8 cellular contexts compared by ENCODE assay signal in the genomic region with DNA sequence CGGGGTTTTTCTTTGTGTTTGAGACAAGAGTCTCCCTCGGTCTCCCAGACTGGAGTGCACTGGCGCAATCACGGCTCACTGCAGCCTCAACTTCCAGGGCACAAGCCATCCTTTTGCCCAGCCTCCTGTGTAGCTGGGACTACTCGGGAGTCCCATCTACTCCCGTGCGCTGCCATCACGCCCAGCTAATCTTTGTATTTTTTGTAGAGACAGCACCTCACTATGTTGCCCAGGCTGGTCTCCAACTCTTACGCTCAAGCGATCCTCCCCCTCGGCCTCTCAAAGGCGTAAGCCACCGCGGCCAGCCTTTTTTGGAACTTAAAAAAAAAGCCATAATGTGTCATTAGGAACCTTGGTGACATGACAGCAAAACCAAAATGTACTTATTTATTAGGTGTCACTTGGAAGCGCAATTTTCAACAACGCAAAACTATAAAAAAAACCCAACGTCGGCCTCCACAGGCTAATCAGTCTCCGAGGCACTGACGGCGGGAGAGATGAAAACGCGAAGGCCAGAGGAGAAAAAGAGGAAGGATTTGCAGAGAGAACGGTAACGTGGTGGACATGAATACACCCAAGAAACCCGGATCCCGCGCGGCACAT. TPM values are rescaled to one million over a fixed set of nuclear protein-coding genes. Genes with fewer than 3 reads are reported as not detected.
DNase-seq lines count a peak whose midpoint lies in the region; ATAC-seq and TF ChIP-seq lines count a peak whose summit lies in the region.

No MANE protein-coding gene starts in this region.

- DNase-seq in NCI-H2171 treated with DMSO at 0.1 percent for 48 hours (lab: John Stamatoyannopoulos, UW): peak; percentile 27
- DNase-seq in NCI-H2171 (lab: John Stamatoyannopoulos, UW): no peak
- DNase-seq in T-helper 17 cell: peak in 2 of 3 donors; percentile 6 to 9
- DNase-seq in colonic mucosa: peak; percentile 46
- DNase-seq in mesendoderm: peak; percentile 38
- no peak for DNase-seq in DMS114 treated with DMSO at 0.1 percent for 48 hours (lab: John Stamatoyannopoulos, UW; ENCODE audit: unreplicated experiment)

- peak overlapping the region; percentile 96 for H3K23ac ChIP-seq in mesendoderm (ENCODE audit: low read length)

- peak overlapping the region; percentile 91 for H3K18ac ChIP-seq in mesendoderm (ENCODE audit: low read length)

- no peak for TF ChIP-seq CTCF in colonic mucosa (IDR thresholded peaks at IDR 0.05)

- H3K4ac ChIP-seq in mesendoderm (ENCODE audit: low read depth, low read length): peak overlapping the region; percentile 99

- H3K27ac ChIP-seq in colonic mucosa (peak overlapping the region; percentile 98), mesendoderm (ENCODE audit: low read depth, low read length) (peak overlapping the region; percentile 92), stomach smooth muscle (ENCODE audit: low read length) (peak overlapping the region; percentile 98)

- peak overlapping the region; percentile 99 for H3K4me3 Mint-ChIP-seq in T-helper 17 cell

- peak overlapping the region; percentile 51 for H2BK5ac ChIP-seq in mesendoderm (ENCODE audit: low read length)

- H3K27me3 Mint-ChIP-seq in T-helper 17 cell: no peaks in the 10 kb centered on the region

- peaks cover 4% of the 10 kb centered on the region for H3K36me3 Mint-ChIP-seq in T-helper 17 cell (ENCODE audit: low read depth)

- peak overlapping the region; percentile 5 for H2BK120ac ChIP-seq in mesendoderm (ENCODE audit: low read depth, low read length)

- ATAC-seq in T-helper 17 cell (peak; percentile 5), GM18868 (IDR thresholded peaks at IDR 0.05; ENCODE audit: unreplicated experiment) (no peak)

- peaks cover 40% of the 10 kb centered on the region for H3K4me1 Mint-ChIP-seq in T-helper 17 cell

- H3K27ac Mint-ChIP-seq in T-helper 17 cell: peak overlapping the region; percentile 94

- H3K27me3 ChIP-seq in colonic mucosa (no peaks in the 10 kb centered on the region), mesendoderm (ENCODE audit: insufficient read depth, low read length, poor library complexity) (no peaks in the 10 kb centered on the region), stomach smooth muscle (ENCODE audit: control insufficient read depth in 1 of 2, insufficient read depth in 2 of 2, low read length in 2 of 2) (no peaks in the 10 kb centered on the region)

- H3K4me2 ChIP-seq in mesendoderm (ENCODE audit: low read length): peak overlapping the region; percentile 78

- intact Hi-C loops in colonic mucosa (cut with DNase I): no loop called here

- peak overlapping the region; percentile 81 for H4K8ac ChIP-seq in mesendoderm (ENCODE audit: low read depth, low read length)

- WGBS in mesendoderm (ENCODE audit: extremely low coverage, insufficient coverage, low lambda C conversion rate): no CpG with 5 or more reads among the region's 29 CpGs

- peaks cover 41% of the 10 kb centered on the region for H3K79me2 ChIP-seq in mesendoderm (ENCODE audit: control insufficient read depth, insufficient read depth, low read length)

- peak overlapping the region; percentile 78 for H4K5ac ChIP-seq in mesendoderm (ENCODE audit: low read length)

- no peaks in the 10 kb centered on the region for H3K36me3 ChIP-seq in colonic mucosa
- no peaks in the 10 kb centered on the region for H3K36me3 ChIP-seq in mesendoderm (ENCODE audit: control insufficient read depth, insufficient read depth, low read length)
- H3K36me3 ChIP-seq in stomach smooth muscle (ENCODE audit: control insufficient read depth in 2 of 2, insufficient read depth in 2 of 2, low read length in 2 of 2): no peaks in the 10 kb centered on the region

- peaks cover 2% of the 10 kb centered on the region for H3K79me1 ChIP-seq in mesendoderm (ENCODE audit: low read length)

- H3K9me3 ChIP-seq in T-helper 17 cell (ENCODE audit: control insufficient read depth, low read length, poor library complexity, severe bottlenecking): no peaks in the 10 kb centered on the region
- H3K9me3 ChIP-seq in colonic mucosa: no peaks in the 10 kb centered on the region
- H3K9me3 ChIP-seq in stomach smooth muscle (ENCODE audit: control insufficient read depth in 2 of 2, low read length in 2 of 2): no peaks in the 10 kb centered on the region

- H3K9ac ChIP-seq in colonic mucosa (ENCODE audit: low read depth in 2 of 2, low read length in 2 of 2) (peak overlapping the region; percentile 63 to 97), mesendoderm (ENCODE audit: low read length) (peak overlapping the region; percentile 96), stomach smooth muscle (ENCODE audit: low read length in 2 of 2) (peak overlapping the region; percentile 99 to 100)

- peak overlapping the region; percentile 99 for H3K56ac ChIP-seq in mesendoderm (ENCODE audit: low read length)

- H3K4me3 ChIP-seq in colonic mucosa: peak overlapping the region; percentile 77
- peak overlapping the region; percentile 85 for H3K4me3 ChIP-seq in mesendoderm (ENCODE audit: low read length)
- peak overlapping the region; percentile 93 to 95 for H3K4me3 ChIP-seq in stomach smooth muscle (ENCODE audit: low read length in 2 of 2)

- peak overlapping the region; percentile 93 for H2AK5ac ChIP-seq in mesendoderm (ENCODE audit: low read length)

- no peak overlapping the region for H2BK15ac ChIP-seq in mesendoderm (replicated peaks; ENCODE audit: low read depth)

- H3K4me1 ChIP-seq in colonic mucosa (peaks cover 5% of the 10 kb centered on the region), mesendoderm (ENCODE audit: control insufficient read depth, low read depth, low read length) (no peaks in the 10 kb centered on the region), stomach smooth muscle (ENCODE audit: control insufficient read depth, insufficient read depth, low read length) (peaks cover 11% of the 10 kb centered on the region)

RNA-seq across cellular contexts. Expression of a gene that starts 0.9 kb away (rescaled TPM):
- total RNA-seq in T-helper 17 cell: 100 to 1,000 TPM; 165 to 180 TPM
- 100 to 1,000 TPM in 1 of 2 donors, 10 to 100 TPM in 1; 74.4 to 130 TPM for total RNA-seq in colonic mucosa
- polyA plus RNA-seq in mesendoderm (2013, experiment 1 of 2): 311 TPM
- 307 TPM for polyA plus RNA-seq in mesendoderm (2013, experiment 2 of 2)

RNA-seq across cellular contexts. Expression of a gene that starts 1.8 kb away (rescaled TPM):
- total RNA-seq in T-helper 17 cell (1 to 10 TPM; 1.9 TPM), colonic mucosa (10 to 100 TPM; 20.9 to 78.2 TPM)
- 2.0 TPM for polyA plus RNA-seq in mesendoderm (2013, experiment 1 of 2)
- 1.2 TPM for polyA plus RNA-seq in mesendoderm (2013, experiment 2 of 2)

Comparison
In these comparisons a context has a peak if more than half of its experiments do, and no peak if none do; other contexts are left out.
1. DNase-seq: peak in NCI-H2171 treated with DMSO at 0.1 percent for 48 hours (single experiment), T-helper 17 cell (2 of 3), colonic mucosa (single experiment) and mesendoderm (single experiment); none in NCI-H2171 (single experiment) and DMS114 treated with DMSO at 0.1 percent for 48 hours (single experiment).
2. RNA of a gene that starts 1.8 kb away (total RNA-seq): 20.9 to 78.2 TPM in colonic mucosa; 1.9 TPM in T-helper 17 cell; every median in the first group is over 4 times any median in the second.
3. Peak in every context shown above with its lines, with median percentiles within 50 percentile points of each other: H3K27ac ChIP-seq, H3K4me3 ChIP-seq and H3K9ac ChIP-seq.